ENCODE assay signal across 11 cellular contexts in the genomic region with DNA sequence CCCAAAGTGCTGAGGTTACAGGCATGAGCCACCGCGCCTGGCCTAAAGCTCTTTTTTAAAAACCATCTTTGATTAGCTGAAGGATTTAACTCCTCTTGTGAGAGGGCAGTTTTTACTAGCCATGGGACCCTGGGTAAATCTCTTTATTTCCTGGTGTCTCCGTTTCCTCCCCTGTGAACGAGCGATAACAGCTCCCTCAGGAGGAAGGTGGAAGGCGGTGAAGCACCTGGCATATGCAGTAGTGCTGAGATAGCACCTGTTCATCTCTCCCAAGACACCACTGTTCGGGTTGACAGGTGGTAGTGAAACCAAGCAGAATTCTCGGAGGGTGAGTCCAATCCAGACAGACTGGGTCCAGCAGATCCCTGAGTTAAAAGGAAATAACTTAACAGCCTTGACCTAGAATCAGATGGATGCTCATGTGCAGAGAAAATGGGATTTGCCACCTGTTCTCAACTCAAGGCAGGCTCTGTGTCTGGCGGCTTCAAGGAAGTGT.
"Had no signal": no experiment of that assay in that cellular context is flagged by ENCODE, and none has a peak within 500 bp of the region (broad histone marks: within the 10 kb centered on the region; RNA-seq: fewer than 3 reads in every experiment).

No MANE protein-coding gene starts in this region.

- DNase-seq: activated B cell treated with CpG ODN at 0.5 μM for 24 hours; activated CD4-positive, alpha-beta T cell treated with anti-CD3 and anti-CD28 coated beads, Interleukin-2, amount 50 U/mL, for 1 hour; activated naive CD4-positive, alpha-beta T cell treated with anti-CD3 and anti-CD28 coated beads, Interleukin-2, amount 50 U/mL, for 16 hours; adrenal gland; cortex of kidney; effector CD8-positive, alpha-beta T cell; naive thymus-derived CD4-positive, alpha-beta T cell; T-helper 2 cell; thyroid gland had no signal

- ATAC-seq: naive thymus-derived CD4-positive, alpha-beta T cell; right cardiac atrium; stimulated activated effector memory CD8-positive, alpha-beta T cell treated with anti-CD3 and anti-CD28 coated beads, Interleukin-12 subunit alpha, Interleukin-12 subunit beta, amount 100 ng/mL, for 72 hours had no signal
